In the genomic region with DNA sequence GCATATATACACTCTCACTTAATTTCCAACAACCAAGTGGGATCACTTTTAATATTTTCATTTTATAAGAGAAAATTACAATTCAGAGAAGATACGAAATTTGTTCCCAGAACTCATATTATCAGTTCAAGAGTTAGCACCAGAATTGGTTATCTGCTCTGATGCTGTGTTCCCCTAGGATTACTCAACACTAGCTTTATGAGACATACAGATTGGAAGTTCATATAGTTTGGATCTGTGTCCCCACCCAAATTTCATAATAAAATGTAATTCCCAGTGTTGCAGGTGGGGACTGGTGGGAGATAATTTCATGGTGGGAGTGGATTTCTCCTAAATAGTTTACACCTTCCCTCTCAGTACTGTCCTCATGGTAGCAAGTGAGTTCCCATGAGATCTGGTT, we compare ENCODE assay signal across 21 cellular contexts.
DNase-seq lines count a peak whose midpoint lies in the region; ATAC-seq and TF ChIP-seq lines count a peak whose summit lies in the region.
"Had no signal": no experiment of that assay in that cellular context is flagged by ENCODE, and none has a peak within 500 bp of the region (broad histone marks: within the 10 kb centered on the region; RNA-seq: fewer than 3 reads in every experiment).

No MANE protein-coding gene starts in this region.

- H3K9me3 ChIP-seq in stomach: no peaks in the 10 kb centered on the region
- H3K9me3 ChIP-seq: A549; BE2C; BLaER1 treated with 17β-estradiol and CSF1 and Interleukin-3, amounts not matched to agents 10 nM and 100 nM had no signal

- TF ChIP-seq EP300 in stomach (IDR thresholded peaks at IDR 0.05): no peak

- no peak for TF ChIP-seq POLR2A in stomach (IDR thresholded peaks at IDR 0.05)

- TF ChIP-seq CTCF in foreskin keratinocyte (conservative IDR thresholded peaks at IDR 0.05) (no peak), stomach (IDR thresholded peaks at IDR 0.05) (no peak)

- H3K4me1 ChIP-seq in foreskin keratinocyte: no peaks in the 10 kb centered on the region
- H3K4me1 ChIP-seq in stomach: no peaks in the 10 kb centered on the region
- H3K4me1 ChIP-seq: A549; BE2C; BLaER1 treated with 17β-estradiol and CSF1 and Interleukin-3, amounts not matched to agents 10 nM and 100 nM had no signal

- peak; percentile 65 for ATAC-seq in foreskin keratinocyte
- ATAC-seq: A549, GM23338 had no signal

- H3K36me3 ChIP-seq in stomach: no peaks in the 10 kb centered on the region
- H3K36me3 ChIP-seq: BE2C; BLaER1 treated with 17β-estradiol and CSF1 and Interleukin-3, amounts not matched to agents 10 nM and 100 nM had no signal

- H3K27me3 ChIP-seq in foreskin keratinocyte (no peaks in the 10 kb centered on the region), stomach (no peaks in the 10 kb centered on the region)
- H3K27me3 ChIP-seq: BE2C; BLaER1 treated with 17β-estradiol and CSF1 and Interleukin-3, amounts not matched to agents 10 nM and 100 nM had no signal

- intact Hi-C loops in stomach (cut with DNase I; ENCODE audit: low total_unique reads): no loop called here

- H3K27ac ChIP-seq in foreskin keratinocyte (no peak overlapping the region), stomach (no peak overlapping the region)
- H3K27ac ChIP-seq: A549; BLaER1 treated with 17β-estradiol and CSF1 and Interleukin-3, amounts not matched to agents 10 nM and 100 nM had no signal

- WGBS in stomach, 5 donors: 50 to 74% (median 70%) methylated on average over 1 of the region's 1 CpG

- DNase-seq in ELR (ENCODE audit: low read depth): peak; percentile 34
- peak; percentile 14 for DNase-seq in HS-5 (ENCODE audit: low read depth)
- peak; percentile 35 for DNase-seq in RKO (ENCODE audit: low spot score)
- peak in 1 of 2 donors; percentile 34 for DNase-seq in foreskin keratinocyte
- DNase-seq in stomach: no peak
- no peak for DNase-seq in stimulated activated naive CD4-positive, alpha-beta T cell (lab: John Stamatoyannopoulos, UW)
- no peak for DNase-seq in SK-N-DZ (ENCODE audit: low spot score)
- DNase-seq: 8988T; ACHN; AML-193; BE2C; CD4-positive, alpha-beta T cell; CD8-positive, alpha-beta memory T cell; DMS 273 treated with DMSO at 0.1 percent for 48 hours; DMS79; EL; GF-D8; H9 had no signal

- H3K4me3 ChIP-seq in stomach: no peak overlapping the region
- H3K4me3 ChIP-seq: A549; BLaER1 treated with 17β-estradiol and CSF1 and Interleukin-3, amounts not matched to agents 10 nM and 100 nM; GM23338 had no signal

Comparison
In these comparisons a context has a peak if more than half of its experiments do, and no peak if none do; other contexts are left out.
1. DNase-seq: peak in ELR (single experiment), HS-5 (single experiment) and RKO (single experiment); none in stomach (single experiment), stimulated activated naive CD4-positive, alpha-beta T cell (0 of 6) and SK-N-DZ (single experiment).